In the genomic region with DNA sequence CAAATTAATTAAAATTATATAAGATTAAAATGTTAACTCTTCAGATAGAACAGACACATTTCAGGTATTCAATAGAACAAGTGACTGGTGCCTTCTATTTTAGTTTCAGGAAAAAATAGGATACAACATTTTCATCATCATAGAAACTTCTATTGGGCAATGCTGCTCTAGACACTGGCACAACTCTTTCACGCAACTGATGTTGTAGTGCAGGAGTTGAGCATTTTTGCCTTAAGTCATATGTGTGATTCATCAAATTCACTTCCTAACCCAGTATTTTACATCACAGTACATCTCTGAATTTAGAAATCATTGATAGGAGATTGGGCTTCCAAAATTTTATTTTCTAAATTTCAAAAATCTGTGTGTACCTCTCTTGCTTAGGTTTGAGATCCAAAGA, we compare ENCODE assay signal across 25 cellular contexts.
A peak's percentile ranks its signal among the peaks of the same experiment; 100 is the strongest.
DNase-seq lines count a peak whose midpoint lies in the region; ATAC-seq and TF ChIP-seq lines count a peak whose summit lies in the region.
"Had no signal": no experiment of that assay in that cellular context is flagged by ENCODE, and none has a peak within 500 bp of the region (broad histone marks: within the 10 kb centered on the region; RNA-seq: fewer than 3 reads in every experiment).

No MANE protein-coding gene starts in this region.

- no peak overlapping the region for H3K18ac ChIP-seq in H9 (ENCODE audit: insufficient read length, low read depth, low read length)

- no peak overlapping the region for H3K4ac ChIP-seq in H9 (ENCODE audit: low read depth, low read length)

- no peak overlapping the region for H3K4me2 ChIP-seq in osteoblast (ENCODE audit: insufficient read depth, low read length)
- H3K4me2 ChIP-seq in H9 (ENCODE audit: insufficient read depth, insufficient read length, low read length): no peak overlapping the region
- H3K4me2 ChIP-seq: KMS-11 had no signal

- no peak overlapping the region for H3T11ph ChIP-seq in H9 (ENCODE audit: low read length)

- H2BK5ac ChIP-seq in H9 (ENCODE audit: insufficient read length, low read length): no peak overlapping the region

- no peaks in the 10 kb centered on the region for H3K79me2 ChIP-seq in osteoblast (ENCODE audit: insufficient read depth, low read length)
- no peaks in the 10 kb centered on the region for H3K79me2 ChIP-seq in H9 (ENCODE audit: insufficient read depth, low read length)

- no peaks in the 10 kb centered on the region for H3K23me2 ChIP-seq in H9 (ENCODE audit: insufficient read length, low read depth, low read length, poor library complexity, severe bottlenecking)

- H3K27ac ChIP-seq in osteoblast (ENCODE audit: low read depth, low read length) (peak overlapping the region; percentile 75), H9 (ENCODE audit: insufficient read length, low read depth, low read length) (no peak overlapping the region)
- H3K27ac ChIP-seq: KMS-11, thyroid gland had no signal

- no peaks in the 10 kb centered on the region for H3K36me3 Mint-ChIP-seq in T-helper 17 cell (ENCODE audit: low read depth)
- H3K36me3 Mint-ChIP-seq in H9 (ENCODE audit: insufficient read depth in 1 of 3, low read depth in 3 of 3): no peaks in the 10 kb centered on the region
- H3K36me3 Mint-ChIP-seq: CD4-positive, alpha-beta memory T cell; naive thymus-derived CD4-positive, alpha-beta T cell; WTC11 had no signal

- H3K14ac ChIP-seq in H9 (ENCODE audit: insufficient read depth, low read length): no peak overlapping the region

- H3K27me3 Mint-ChIP-seq in T-helper 17 cell (no peaks in the 10 kb centered on the region), H9 (ENCODE audit: low read depth) (no peaks in the 10 kb centered on the region)
- H3K27me3 Mint-ChIP-seq: CD4-positive, alpha-beta memory T cell; dendritic cell treated with granulocyte-macrophage colony-stimulating factor and Interleukin-4, amounts not matched to agents 40 ng/mL and 50 ng/mL, for 4 days; naive thymus-derived CD4-positive, alpha-beta T cell had no signal

- no peaks in the 10 kb centered on the region for H3K9me3 Mint-ChIP-seq in H9
- H3K9me3 Mint-ChIP-seq: activated T-helper 2 cell treated with anti-CD3 and anti-CD28 coated beads, Interferon-gamma antibody, Interleukin-2, Interleukin-4, amounts not matched to agents 10 μg/mL and 5 μg/mL and 100 μg/mL, durations not matched to agents 14 hours and 24 hours and 36 hours; WTC11 had no signal

- no peaks in the 10 kb centered on the region for H3K79me1 ChIP-seq in H9 (ENCODE audit: insufficient read depth, low read depth, low read length, poor library complexity, severe bottlenecking)

- no peaks in the 10 kb centered on the region for H4K20me1 ChIP-seq in osteoblast (ENCODE audit: insufficient read depth, low read length)
- no peaks in the 10 kb centered on the region for H4K20me1 ChIP-seq in H9 (ENCODE audit: control insufficient read depth, insufficient read depth, insufficient read length)

- no peak overlapping the region for H3K27ac Mint-ChIP-seq in T-helper 17 cell
- no peak overlapping the region for H3K27ac Mint-ChIP-seq in H9
- H3K27ac Mint-ChIP-seq: activated T-helper 2 cell treated with anti-CD3 and anti-CD28 coated beads, Interferon-gamma antibody, Interleukin-2, Interleukin-4, amounts not matched to agents 10 μg/mL and 5 μg/mL and 100 μg/mL, durations not matched to agents 14 hours and 24 hours and 36 hours; CD4-positive, alpha-beta memory T cell; dendritic cell treated with granulocyte-macrophage colony-stimulating factor and Interleukin-4, amounts not matched to agents 40 ng/mL and 50 ng/mL, for 4 days; naive thymus-derived CD4-positive, alpha-beta T cell; WTC11 had no signal

- WGBS in H9 (ENCODE audit: extremely low coverage, insufficient read length, low lambda C conversion rate): no CpG with 5 or more reads among the region's 1 CpG

- DNase-seq in HCEC 1CT (peak; percentile 61), adipocyte (ENCODE audit: low read depth) (peak; percentile 42), fibroblast of gingiva (ENCODE audit: low read depth) (peak; percentile 27), osteoblast (ENCODE audit: insufficient read length, low spot score, missing footprints) (peak; percentile 18), T-helper 17 cell (no peak), NCI-H2171 (lab: John Stamatoyannopoulos, UW) (no peak), H9 (no peak)
- DNase-seq: activated CD8-positive, alpha-beta memory T cell treated with anti-CD3 and anti-CD28 coated beads, Interleukin-2, amount 50 U/mL, for 4 hours; CD4-positive, alpha-beta memory T cell; DMS153; GF-D8; glutamatergic neuron; naive thymus-derived CD4-positive, alpha-beta T cell; NCI-H187 treated with DMSO at 0.1 percent for 48 hours; NCI-H446; NK-92 treated with Interleukin-12 subunit alpha and Interleukin-12 subunit beta, amount 100 ng/mL, for 24 hours; stimulated activated CD4-positive, alpha-beta T cell treated with anti-CD3 and anti-CD28 coated beads, Interleukin-4, amount 100 ng/mL, for 4 hours; stimulated activated naive CD8-positive, alpha-beta T cell treated with anti-CD3 and anti-CD28 coated beads, Interleukin-15, Interleukin-2, amounts not matched to agents 100 U/mL and 50 U/mL, for 24 hours; T-helper 9 cell; thyroid gland had no signal

- no peak overlapping the region for H4K8ac ChIP-seq in H9 (replicated peaks; ENCODE audit: insufficient read length, low read depth, low read length)

- H3K9ac ChIP-seq in adipocyte (ENCODE audit: low read length): no peak overlapping the region
- H3K9ac ChIP-seq in H9 (ENCODE audit: extremely low read depth, insufficient read length, low read length): no peak overlapping the region
- H3K9ac ChIP-seq: KMS-11 had no signal

- no peaks in the 10 kb centered on the region for H3K36me3 ChIP-seq in adipocyte (ENCODE audit: control insufficient read depth, insufficient read depth, low read length, severe bottlenecking)
- H3K36me3 ChIP-seq in osteoblast (ENCODE audit: insufficient read depth, low read length): no peaks in the 10 kb centered on the region
- H3K36me3 ChIP-seq: thyroid gland had no signal

- no peak overlapping the region for H2BK15ac ChIP-seq in H9 (ENCODE audit: low read depth, low read length)

- no peak overlapping the region for H2BK20ac ChIP-seq in H9 (ENCODE audit: low read depth, low read length, poor library complexity, severe bottlenecking)

- H4K5ac ChIP-seq in H9 (ENCODE audit: insufficient read length, low read depth, low read length): no peak overlapping the region

- H3K4me1 ChIP-seq in adipocyte (ENCODE audit: control insufficient read depth, insufficient read depth, low read length) (peaks cover 22% of the 10 kb centered on the region), osteoblast (ENCODE audit: insufficient read depth, low read length) (peaks cover 16% of the 10 kb centered on the region), H9 (ENCODE audit: insufficient read depth, low read length) (no peaks in the 10 kb centered on the region)

- no peaks in the 10 kb centered on the region for H3K27me3 ChIP-seq in adipocyte (replicated peaks; ENCODE audit: control insufficient read depth, insufficient read depth, low read length)
- no peaks in the 10 kb centered on the region for H3K27me3 ChIP-seq in osteoblast (ENCODE audit: insufficient read depth, low read length)
- H3K27me3 ChIP-seq in H9 (ENCODE audit: insufficient read depth, low read length): no peaks in the 10 kb centered on the region; the same call in 1 of the 2 replicates
- H3K27me3 ChIP-seq: thyroid gland had no signal

- H2AK5ac ChIP-seq in H9 (ENCODE audit: insufficient read length, low read length): no peak overlapping the region

- no peak overlapping the region for H2BK120ac ChIP-seq in H9 (ENCODE audit: low read depth, low read length, poor library complexity, severe bottlenecking)

- H4K91ac ChIP-seq in H9 (ENCODE audit: insufficient read length, low read depth, low read length): no peak overlapping the region

- no peak overlapping the region for H3K4me3 Mint-ChIP-seq in T-helper 17 cell
- H3K4me3 Mint-ChIP-seq in H9: no peak overlapping the region
- H3K4me3 Mint-ChIP-seq: CD4-positive, alpha-beta memory T cell; dendritic cell treated with granulocyte-macrophage colony-stimulating factor and Interleukin-4, amounts not matched to agents 40 ng/mL and 50 ng/mL, for 4 days; naive thymus-derived CD4-positive, alpha-beta T cell; WTC11 had no signal

- no peak for ATAC-seq in T-helper 17 cell
- no peak for ATAC-seq in GM21737 (IDR thresholded peaks at IDR 0.05; ENCODE audit: unreplicated experiment)
- ATAC-seq: naive thymus-derived CD4-positive, alpha-beta T cell; stimulated activated naive CD8-positive, alpha-beta T cell treated with anti-CD3 and anti-CD28 coated beads, Interleukin-15, Interleukin-2, amounts not matched to agents 100 U/mL and 50 U/mL, for 24 hours; WTC11 had no signal

- no peak overlapping the region for H2AFZ ChIP-seq in osteoblast (ENCODE audit: low read length)
- H2AFZ ChIP-seq in H9 (ENCODE audit: low read length): no peak overlapping the region

- no peak overlapping the region for H3K4me3 ChIP-seq in adipocyte (ENCODE audit: low read length)
- H3K4me3 ChIP-seq in osteoblast (ENCODE audit: insufficient read depth, low read length): no peak overlapping the region
- H3K4me3 ChIP-seq: thyroid gland had no signal

- no peaks in the 10 kb centered on the region for H3K9me3 ChIP-seq in adipocyte (ENCODE audit: control insufficient read depth, low read length)
- H3K9me3 ChIP-seq in osteoblast (ENCODE audit: low read depth, low read length): no peaks in the 10 kb centered on the region
- H3K9me3 ChIP-seq in T-helper 17 cell (ENCODE audit: control insufficient read depth, low read length, poor library complexity, severe bottlenecking): no peaks in the 10 kb centered on the region
- no peaks in the 10 kb centered on the region for H3K9me3 ChIP-seq in H9 (ENCODE audit: control insufficient read depth, low read depth, low read length)
- H3K9me3 ChIP-seq: thyroid gland had no signal

- H3K4me1 Mint-ChIP-seq in T-helper 17 cell (no peaks in the 10 kb centered on the region), H9 (no peaks in the 10 kb centered on the region)
- H3K4me1 Mint-ChIP-seq: CD4-positive, alpha-beta memory T cell; naive thymus-derived CD4-positive, alpha-beta T cell; WTC11 had no signal

- no peak overlapping the region for H3K23ac ChIP-seq in H9 (ENCODE audit: insufficient read length, low read depth, low read length)

- H2BK12ac ChIP-seq in H9 (ENCODE audit: insufficient read length, low read depth, low read length): no peak overlapping the region

- no peak for TF ChIP-seq CTCF in osteoblast (IDR thresholded peaks at IDR 0.05; ENCODE audit: extremely low read depth, low read depth, low read length)
- TF ChIP-seq CTCF in H9 (conservative IDR thresholded peaks at IDR 0.05): no peak

- no peak overlapping the region for H3K56ac ChIP-seq in H9 (ENCODE audit: insufficient read length, low read depth, low read length)

Comparison
In these comparisons a context has a peak if more than half of its experiments do, and no peak if none do; other contexts are left out.
1. DNase-seq: peak in HCEC 1CT (single experiment), adipocyte (single experiment), fibroblast of gingiva (single experiment) and osteoblast (single experiment); none in T-helper 17 cell (0 of 3), NCI-H2171 (single experiment) and H9 (single experiment).